14 cellular contexts compared by ENCODE assay signal in the genomic region with DNA sequence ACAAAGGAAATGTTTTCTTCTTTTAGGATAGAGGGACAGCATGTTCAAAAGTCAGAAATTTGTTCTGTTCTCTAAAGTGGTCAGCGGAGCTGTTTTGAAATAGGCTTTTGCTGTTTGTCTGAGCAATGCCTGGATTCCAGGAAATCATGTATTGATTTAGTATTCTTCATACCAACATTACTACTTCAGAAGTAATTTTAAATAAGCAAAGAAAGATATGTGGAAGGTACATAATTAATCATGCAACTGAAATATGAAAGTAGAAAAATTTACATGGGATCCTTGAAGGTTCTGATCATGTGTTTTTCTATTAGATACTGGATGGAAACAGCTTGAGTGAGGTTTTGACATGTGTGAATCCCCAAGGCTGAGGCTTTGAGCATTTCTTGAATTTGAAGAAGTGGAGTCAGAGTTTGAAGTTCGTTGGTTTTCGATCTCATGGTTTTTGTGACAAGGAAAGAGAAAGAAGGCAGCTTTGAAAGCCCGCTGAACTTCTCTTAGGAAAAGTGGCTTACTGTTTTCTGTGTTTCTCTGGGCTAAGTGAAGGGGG.
A peak's percentile ranks its signal among the peaks of the same experiment; 100 is the strongest.
DNase-seq lines count a peak whose midpoint lies in the region; ATAC-seq, FAIRE-seq and TF ChIP-seq lines count a peak whose summit lies in the region.
"Had no signal": no experiment of that assay in that cellular context is flagged by ENCODE, and none has a peak within 500 bp of the region (broad histone marks: within the 10 kb centered on the region; RNA-seq: fewer than 3 reads in every experiment).

No MANE protein-coding gene starts in this region.

- TF ChIP-seq CTCF in liver (IDR thresholded peaks at IDR 0.05; ENCODE audit: low read depth, low read length, missing input control) (no peak), HepG2 (CRISPR knock-in tag; IDR thresholded peaks at IDR 0.05) (no peak), activated B cell treated with CpG ODN at 0.5 μM for 24 hours (IDR thresholded peaks at IDR 0.05) (no peak), gastrocnemius medialis (IDR thresholded peaks at IDR 0.05 in 4 of 5, conservative IDR thresholded peaks at IDR 0.05 in 1 of 5) (no peak)

- no TSS peak for BruUV-seq in HepG2 (replicated peaks; lab: Mats Ljungman, UMichigan)

- no peak overlapping the region for H3K4me2 ChIP-seq in HepG2 (ENCODE audit: low read depth, low read length)

- CTCF ChIA-PET in HepG2 (lab: Yijun Ruan, JAX; ENCODE audit: low intra/inter-chr PET ratio, low total read pairs) (no interaction called here), activated B cell treated with CpG ODN at 0.5 μM for 24 hours (lab: Charles Lee) (no interaction called here)

- DNase-seq in HepG2 (ENCODE audit: low spot score): no peak
- no peak for DNase-seq in activated B cell treated with CpG ODN at 0.5 μM for 24 hours
- no peak for DNase-seq in effector memory CD8-positive, alpha-beta T cell
- DNase-seq in NOMO-1 (lab: John Stamatoyannopoulos, UW; ENCODE audit: unreplicated experiment in 2 of 2): no peak
- DNase-seq in SK-N-DZ (ENCODE audit: low spot score): no peak
- DNase-seq in gastrocnemius medialis: no peak
- no peak for DNase-seq in NCI-H2029 (lab: John Stamatoyannopoulos, UW)
- DNase-seq: foreskin keratinocyte; Karpas-422; NCI-H1436 treated with DMSO at 0.1 percent for 48 hours; NK-92 treated with Interleukin-12 subunit alpha and Interleukin-12 subunit beta, amount 100 ng/mL, for 24 hours; stomach had no signal

- H4K20me1 ChIP-seq in HepG2 (ENCODE audit: insufficient read depth, low read length): no peaks in the 10 kb centered on the region

- H3K4me3 ChIP-seq in liver (ENCODE audit: low read depth in 1 of 3, low read length in 3 of 3) (no peak overlapping the region), HepG2 (replicated peaks in 1 of 3; ENCODE audit: insufficient read depth in 1 of 3, low read depth in 2 of 3, low read length in 3 of 3) (no peak overlapping the region), gastrocnemius medialis (no peak overlapping the region)
- H3K4me3 ChIP-seq: stomach had no signal

- H3K9me3 ChIP-seq in liver (ENCODE audit: control insufficient read depth in 4 of 4, low read length in 3 of 4): no peaks in the 10 kb centered on the region
- no peaks in the 10 kb centered on the region for H3K9me3 ChIP-seq in HepG2 (ENCODE audit: low read length)
- H3K9me3 ChIP-seq in gastrocnemius medialis: no peaks in the 10 kb centered on the region
- H3K9me3 ChIP-seq: stomach had no signal

- no peaks in the 10 kb centered on the region for H3K36me3 Mint-ChIP-seq in activated B cell treated with CpG ODN at 0.5 μM for 24 hours (ENCODE audit: low read depth)
- H3K36me3 Mint-ChIP-seq in effector memory CD8-positive, alpha-beta T cell (ENCODE audit: insufficient read depth): no peaks in the 10 kb centered on the region

- WGBS in liver: 78% methylated on average over 4 of the region's 4 CpGs
- WGBS in HepG2 (ENCODE audit: low lambda C conversion rate): 93% methylated on average over 4 of the region's 4 CpGs

- no peaks in the 10 kb centered on the region for H3K79me2 ChIP-seq in HepG2 (ENCODE audit: insufficient read depth, low read length)

- intact Hi-C loops in HepG2 (cut with micrococcal nuclease; ENCODE audit: unreplicated experiment) (no loop called here), activated B cell treated with CpG ODN at 0.5 μM for 24 hours (cut with micrococcal nuclease) (loop anchor here (5.0 kb wide), 1 partner anchor 56 kb away; no protein-coding TSS in a partner anchor), gastrocnemius medialis (cut with DNase I; ENCODE audit: low total_unique reads) (loop anchor here (5.0 to 10.0 kb wide), 2 partner anchors 96 to 221 kb away; a partner anchor contains a TSS)

- H3K27ac ChIP-seq in liver (ENCODE audit: low read depth in 1 of 2, low read length in 2 of 2) (peak overlapping the region; percentile 49 to 74), HepG2 (ENCODE audit: extremely low read length, insufficient read depth, low read length) (no peak overlapping the region), gastrocnemius medialis (no peak overlapping the region)
- H3K27ac ChIP-seq: foreskin keratinocyte, stomach had no signal

- H3K27me3 Mint-ChIP-seq in activated B cell treated with CpG ODN at 0.5 μM for 24 hours: peaks cover 4% of the 10 kb centered on the region
- peaks cover 0 to 5% of the 10 kb centered on the region in 2 donors for H3K27me3 Mint-ChIP-seq in effector memory CD8-positive, alpha-beta T cell

- H3K4me3 Mint-ChIP-seq in activated B cell treated with CpG ODN at 0.5 μM for 24 hours: peak overlapping the region; percentile 39
- peak overlapping the region in 1 of 2 donors; percentile 64 for H3K4me3 Mint-ChIP-seq in effector memory CD8-positive, alpha-beta T cell

- TF ChIP-seq RAD21 in liver (IDR thresholded peaks at IDR 0.05) (peak in 1 of 2 donors; percentile 8), HepG2 (CRISPR knock-in tag; IDR thresholded peaks at IDR 0.05) (no peak)

- TF ChIP-seq EP300 in HepG2 (IDR thresholded peaks at IDR 0.05; ENCODE audit: low read depth in 2 of 2, low read length in 2 of 2): no peak
- no peak for TF ChIP-seq EP300 in HepG2 (CRISPR knock-in tag; IDR thresholded peaks at IDR 0.05; ENCODE audit: borderline replicate concordance)

- no peak for ATAC-seq in HepG2
- ATAC-seq in activated B cell treated with CpG ODN at 0.5 μM for 24 hours (ENCODE audit: low read depth): no peak
- no peak for ATAC-seq in effector memory CD8-positive, alpha-beta T cell (replicated peaks)
- no peak for ATAC-seq in gastrocnemius medialis
- ATAC-seq: foreskin keratinocyte had no signal

- POLR2A ChIA-PET in HepG2 (lab: Yijun Ruan, JAX): no interaction called here
- POLR2A ChIA-PET in activated B cell treated with CpG ODN at 0.5 μM for 24 hours (lab: Charles Lee): no interaction called here

- peaks cover 13% of the 10 kb centered on the region for H3K4me1 Mint-ChIP-seq in activated B cell treated with CpG ODN at 0.5 μM for 24 hours
- peaks cover 0 to 19% of the 10 kb centered on the region in 2 donors for H3K4me1 Mint-ChIP-seq in effector memory CD8-positive, alpha-beta T cell (ENCODE audit: low read depth in 2 of 2)

- no peak overlapping the region for H3K27ac Mint-ChIP-seq in activated B cell treated with CpG ODN at 0.5 μM for 24 hours
- peak overlapping the region; percentile 27 to 89 for H3K27ac Mint-ChIP-seq in effector memory CD8-positive, alpha-beta T cell

- H2AFZ ChIP-seq in HepG2 (ENCODE audit: low read length): no peak overlapping the region

- H3K4me1 ChIP-seq in liver (ENCODE audit: control insufficient read depth in 4 of 4, insufficient read depth in 4 of 4, low read length in 3 of 4): peaks cover 9 to 37% (median 29%) of the 10 kb centered on the region in 4 donors
- H3K4me1 ChIP-seq in HepG2 (ENCODE audit: insufficient read depth, low read length): peaks cover 24% of the 10 kb centered on the region
- peaks cover 0 to 19% of the 10 kb centered on the region in 2 donors for H3K4me1 ChIP-seq in gastrocnemius medialis
- H3K4me1 ChIP-seq: foreskin keratinocyte had no signal

- H3K27me3 ChIP-seq in liver (ENCODE audit: control insufficient read depth in 4 of 4, insufficient read depth in 4 of 4, low read length in 3 of 4) (no peaks in the 10 kb centered on the region), HepG2 (ENCODE audit: control insufficient read depth in 1 of 2, insufficient read depth in 2 of 2, low read length in 2 of 2) (no peaks in the 10 kb centered on the region), gastrocnemius medialis (no peaks in the 10 kb centered on the region)
- H3K27me3 ChIP-seq: foreskin keratinocyte, stomach had no signal

- in situ Hi-C loops in HepG2 (cut with HindIII; ENCODE audit: extremely low pct_ligation_motif_present, low pct_unique_long_range_greater_than_20kb) (no loop called here), gastrocnemius medialis (cut with MboI; ENCODE audit: low sequenced_read_pairs in 4 of 4) (no loop called here)

- H3K36me3 ChIP-seq in liver (ENCODE audit: control insufficient read depth in 4 of 4, insufficient read depth in 3 of 4, low read depth in 1 of 4, low read length in 3 of 4): no peaks in the 10 kb centered on the region
- H3K36me3 ChIP-seq in HepG2 (replicated peaks in 1 of 2; ENCODE audit: control insufficient read depth in 1 of 2, insufficient read depth in 2 of 2, low read length in 2 of 2): peaks cover 0 to 5% of the 10 kb centered on the region in 2 experiments; a peak in 1 of 5 replicates
- H3K36me3 ChIP-seq in gastrocnemius medialis: no peaks in the 10 kb centered on the region
- H3K36me3 ChIP-seq: stomach had no signal

- H3K9ac ChIP-seq in liver (ENCODE audit: low read depth in 1 of 2, low read length in 2 of 2) (no peak overlapping the region), HepG2 (ENCODE audit: insufficient read depth, low read depth, low read length) (no peak overlapping the region)

- no peaks in the 10 kb centered on the region for H3K9me3 Mint-ChIP-seq in activated B cell treated with CpG ODN at 0.5 μM for 24 hours
- H3K9me3 Mint-ChIP-seq in effector memory CD8-positive, alpha-beta T cell: no peaks in the 10 kb centered on the region

- FAIRE-seq in HepG2 (lab: Jason Lieb, UNC): no peak
- FAIRE-seq: endothelial cell of umbilical vein had no signal

- TF ChIP-seq POLR2A in HepG2 (IDR thresholded peaks at IDR 0.05; ENCODE audit: insufficient read depth in 1 of 2, low read depth in 2 of 2, low read length in 2 of 2): no peak
- no peak for TF ChIP-seq POLR2A in gastrocnemius medialis (IDR thresholded peaks at IDR 0.05)

TF ChIP-seq in liver, 16 proteins besides CTCF, POLR2A, EP300 and RAD21 (continues in another document):
- TF ChIP-seq HNF4A (conservative IDR thresholded peaks at IDR 0.05) (peak; percentile 29 to 55), HNF4G (IDR thresholded peaks at IDR 0.05) (no peak), EGR1 (IDR thresholded peaks at IDR 0.05; ENCODE audit: low read depth in 2 of 2) (no peak), SP1 (IDR thresholded peaks at IDR 0.05) (peak; percentile 40), RXRA (IDR thresholded peaks at IDR 0.05) (peak in 1 of 2 donors; percentile 52)
- TF ChIP-seq, protein P1, sequence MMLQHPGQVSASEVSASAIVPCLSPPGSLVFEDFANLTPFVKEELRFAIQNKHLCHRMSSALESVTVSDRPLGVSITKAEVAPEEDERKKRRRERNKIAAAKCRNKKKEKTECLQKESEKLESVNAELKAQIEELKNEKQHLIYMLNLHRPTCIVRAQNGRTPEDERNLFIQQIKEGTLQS (IDR thresholded peaks at IDR 0.05): no peak

TF ChIP-seq in HepG2, 621 proteins besides CTCF, POLR2A, EP300 and RAD21 (continues in another document):
- TF ChIP-seq POLR2G (IDR thresholded peaks at IDR 0.05; ENCODE audit: low read depth, low read length): no peak
- TF ChIP-seq RCOR2 (CRISPR knock-in tag; IDR thresholded peaks at IDR 0.05): no peak
- TF ChIP-seq GPN1 (CRISPR knock-in tag; IDR thresholded peaks at IDR 0.05; ENCODE audit: borderline replicate concordance): no peak
- TF ChIP-seq RNF2 (conservative IDR thresholded peaks at IDR 0.05; ENCODE audit: low read depth): no peak

Comparison
In these comparisons a context has a peak if more than half of its experiments do, and no peak if none do; other contexts are left out.
1. H3K27ac ChIP-seq: peak in liver (2 of 2); none in HepG2 (single experiment) and gastrocnemius medialis (0 of 4).